2 cellular contexts compared by ENCODE assay signal in the genomic region with DNA sequence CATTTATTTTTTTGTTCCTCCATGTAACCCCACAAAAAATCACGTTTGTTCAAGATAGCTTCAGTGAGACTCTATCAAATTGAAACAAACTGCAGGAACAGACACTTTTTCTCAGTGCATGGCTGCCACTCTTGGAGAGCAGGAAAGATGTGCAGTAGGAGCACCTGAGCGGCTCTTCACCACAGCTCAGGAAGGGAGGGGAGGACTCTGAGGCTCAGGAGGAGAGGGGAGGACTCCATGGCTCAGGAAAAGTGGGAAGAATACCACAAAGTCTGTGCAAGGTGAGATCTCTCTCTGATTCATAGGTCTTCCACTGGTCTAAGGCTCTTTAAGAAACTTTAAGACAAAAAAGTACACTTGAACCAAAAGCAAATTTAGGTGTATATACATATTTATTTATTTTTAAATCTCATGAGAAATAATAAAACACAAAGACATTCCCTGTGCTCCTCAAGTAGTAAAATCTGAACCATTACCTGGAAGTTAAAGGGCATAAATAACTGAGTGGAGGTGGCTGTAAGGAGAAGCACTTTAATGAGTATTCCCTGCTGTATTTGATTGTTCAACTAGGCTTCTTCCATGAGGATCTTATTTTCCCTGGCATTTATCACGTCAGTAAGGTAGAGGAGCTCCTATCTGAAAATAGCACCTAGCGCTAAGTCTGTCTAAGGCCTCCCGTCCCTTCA.
TF ChIP-seq lines count a peak whose summit lies in the region.

No MANE protein-coding gene starts in this region.

TF ChIP-seq in SK-N-SH, 30 proteins besides CTCF, POLR2A, EP300 and RAD21 (continued from another document):
- TF ChIP-seq, protein P1, sequence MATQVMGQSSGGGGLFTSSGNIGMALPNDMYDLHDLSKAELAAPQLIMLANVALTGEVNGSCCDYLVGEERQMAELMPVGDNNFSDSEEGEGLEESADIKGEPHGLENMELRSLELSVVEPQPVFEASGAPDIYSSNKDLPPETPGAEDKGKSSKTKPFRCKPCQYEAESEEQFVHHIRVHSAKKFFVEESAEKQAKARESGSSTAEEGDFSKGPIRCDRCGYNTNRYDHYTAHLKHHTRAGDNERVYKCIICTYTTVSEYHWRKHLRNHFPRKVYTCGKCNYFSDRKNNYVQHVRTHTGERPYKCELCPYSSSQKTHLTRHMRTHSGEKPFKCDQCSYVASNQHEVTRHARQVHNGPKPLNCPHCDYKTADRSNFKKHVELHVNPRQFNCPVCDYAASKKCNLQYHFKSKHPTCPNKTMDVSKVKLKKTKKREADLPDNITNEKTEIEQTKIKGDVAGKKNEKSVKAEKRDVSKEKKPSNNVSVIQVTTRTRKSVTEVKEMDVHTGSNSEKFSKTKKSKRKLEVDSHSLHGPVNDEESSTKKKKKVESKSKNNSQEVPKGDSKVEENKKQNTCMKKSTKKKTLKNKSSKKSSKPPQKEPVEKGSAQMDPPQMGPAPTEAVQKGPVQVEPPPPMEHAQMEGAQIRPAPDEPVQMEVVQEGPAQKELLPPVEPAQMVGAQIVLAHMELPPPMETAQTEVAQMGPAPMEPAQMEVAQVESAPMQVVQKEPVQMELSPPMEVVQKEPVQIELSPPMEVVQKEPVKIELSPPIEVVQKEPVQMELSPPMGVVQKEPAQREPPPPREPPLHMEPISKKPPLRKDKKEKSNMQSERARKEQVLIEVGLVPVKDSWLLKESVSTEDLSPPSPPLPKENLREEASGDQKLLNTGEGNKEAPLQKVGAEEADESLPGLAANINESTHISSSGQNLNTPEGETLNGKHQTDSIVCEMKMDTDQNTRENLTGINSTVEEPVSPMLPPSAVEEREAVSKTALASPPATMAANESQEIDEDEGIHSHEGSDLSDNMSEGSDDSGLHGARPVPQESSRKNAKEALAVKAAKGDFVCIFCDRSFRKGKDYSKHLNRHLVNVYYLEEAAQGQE (IDR thresholded peaks at IDR 0.05; ENCODE audit: low read depth, low read length), result no peak

TF ChIP-seq in SK-N-SH treated with all-trans-retinoic acid at 6 μM for 48 hours, 23 proteins besides CTCF, POLR2A, EP300 and RAD21 (continued from another document):
- TF ChIP-seq, protein P2, sequence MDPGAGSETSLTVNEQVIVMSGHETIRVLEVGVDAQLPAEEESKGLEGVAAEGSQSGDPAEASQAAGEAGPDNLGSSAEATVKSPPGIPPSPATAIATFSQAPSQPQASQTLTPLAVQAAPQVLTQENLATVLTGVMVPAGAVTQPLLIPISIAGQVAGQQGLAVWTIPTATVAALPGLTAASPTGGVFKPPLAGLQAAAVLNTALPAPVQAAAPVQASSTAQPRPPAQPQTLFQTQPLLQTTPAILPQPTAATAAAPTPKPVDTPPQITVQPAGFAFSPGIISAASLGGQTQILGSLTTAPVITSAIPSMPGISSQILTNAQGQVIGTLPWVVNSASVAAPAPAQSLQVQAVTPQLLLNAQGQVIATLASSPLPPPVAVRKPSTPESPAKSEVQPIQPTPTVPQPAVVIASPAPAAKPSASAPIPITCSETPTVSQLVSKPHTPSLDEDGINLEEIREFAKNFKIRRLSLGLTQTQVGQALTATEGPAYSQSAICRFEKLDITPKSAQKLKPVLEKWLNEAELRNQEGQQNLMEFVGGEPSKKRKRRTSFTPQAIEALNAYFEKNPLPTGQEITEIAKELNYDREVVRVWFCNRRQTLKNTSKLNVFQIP (CRISPR knock-in tag; IDR thresholded peaks at IDR 0.05; ENCODE audit: borderline replicate concordance, low read depth), result no peak
- TF ChIP-seq ZNF565 (CRISPR knock-in tag; conservative IDR thresholded peaks at IDR 0.05; ENCODE audit: low read depth) (no peak), ZFP3 (CRISPR knock-in tag; IDR thresholded peaks at IDR 0.05) (no peak), TCF4 (CRISPR knock-in tag; IDR thresholded peaks at IDR 0.05; ENCODE audit: borderline replicate concordance) (no peak), TOX (CRISPR knock-in tag; IDR thresholded peaks at IDR 0.05; ENCODE audit: borderline replicate concordance) (no peak), SNAI2 (CRISPR knock-in tag; IDR thresholded peaks at IDR 0.05) (no peak), ISL1 (CRISPR knock-in tag; IDR thresholded peaks at IDR 0.05) (no peak), CSDC2 (CRISPR knock-in tag; IDR thresholded peaks at IDR 0.05) (no peak)
TF ChIP-seq in SK-N-SH treated with all-trans-retinoic acid at 6 μM for 48 hours: peak in this region for 0.
